ENCODE assay signal across 24 cellular contexts in the genomic region with DNA sequence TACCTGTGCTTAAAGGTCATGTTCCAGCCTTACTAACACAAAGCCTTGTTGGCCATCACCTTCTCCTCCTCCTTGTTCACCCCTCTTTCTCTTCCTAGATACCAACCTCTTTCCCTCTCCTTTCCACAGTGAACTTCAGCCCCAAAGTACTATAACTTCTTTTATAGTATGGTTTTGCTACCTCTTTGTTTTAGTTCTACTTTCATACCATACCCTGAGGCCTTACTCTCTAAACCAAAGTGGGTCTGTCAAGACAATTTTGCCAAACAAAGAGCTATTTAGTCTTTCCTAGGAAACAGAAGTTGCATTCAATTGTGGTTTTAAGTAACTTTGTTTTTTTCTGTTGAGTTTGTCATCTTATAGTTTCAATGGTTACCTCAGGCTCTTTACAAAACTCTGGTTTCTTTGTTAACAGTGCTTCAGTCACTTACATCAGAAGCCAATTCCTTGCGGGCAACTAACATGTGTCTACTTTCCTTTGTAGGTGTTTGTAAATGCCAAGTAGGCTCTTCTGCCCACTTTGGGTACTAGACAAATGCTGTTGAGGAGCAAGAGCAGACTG.
DNase-seq lines count a peak whose midpoint lies in the region; ATAC-seq, FAIRE-seq and TF ChIP-seq lines count a peak whose summit lies in the region.
"Had no signal": no experiment of that assay in that cellular context is flagged by ENCODE, and none has a peak within 500 bp of the region (broad histone marks: within the 10 kb centered on the region; RNA-seq: fewer than 3 reads in every experiment).

No MANE protein-coding gene starts in this region.

- peak overlapping the region; percentile 9 for H2AFZ ChIP-seq in smooth muscle cell (ENCODE audit: low read depth)

- H3K27ac ChIP-seq in SK-N-MC (0 out of 2 replicates have a peak overlapping the region, but pooled peaks have one; percentile 33), smooth muscle cell (ENCODE audit: low read depth) (peak overlapping the region; percentile 72)
- H3K27ac ChIP-seq: C4-2B, ovary, SJSA1 had no signal

- H3K4me3 ChIP-seq in SK-N-MC (no peak overlapping the region), smooth muscle cell (no peak overlapping the region)
- H3K4me3 ChIP-seq: ovary, SJSA1 had no signal

- peaks cover 6% of the 10 kb centered on the region for H3K4me1 ChIP-seq in smooth muscle cell (ENCODE audit: low read depth)

- peak; percentile 11 for FAIRE-seq in H54 (lab: Jason Lieb, UNC)
- FAIRE-seq: GM19239, RCC 7860 had no signal

- no peaks in the 10 kb centered on the region for H4K20me1 ChIP-seq in smooth muscle cell (ENCODE audit: low read depth)

- TF ChIP-seq CTCF in smooth muscle cell (IDR thresholded peaks at IDR 0.05; ENCODE audit: borderline replicate concordance, insufficient read depth, poor library complexity, severe bottlenecking) = no peak

- H3K9me3 ChIP-seq in SK-N-MC (ENCODE audit: low read depth, low read length) (no peaks in the 10 kb centered on the region), smooth muscle cell (replicated peaks; ENCODE audit: low read depth) (no peaks in the 10 kb centered on the region)
- H3K9me3 ChIP-seq: ovary, SJSA1 had no signal

- H3F3A ChIP-seq in smooth muscle cell (ENCODE audit: low read depth) = no peaks in the 10 kb centered on the region

- DNase-seq in H54 (ENCODE audit: insufficient read length, low spot score) (no peak), SK-N-MC (ENCODE audit: low read depth, low spot score) (no peak), foreskin melanocyte (peak; percentile 94), smooth muscle cell (lab: John Stamatoyannopoulos, UW; ENCODE audit: unreplicated experiment) (no peak), iPS-NIHi7 (ENCODE audit: extremely low spot score) (no peak), head of caudate nucleus (no peak)
- DNase-seq: activated naive CD4-positive, alpha-beta T cell treated with anti-CD3 and anti-CD28 coated beads, Interleukin-2, amount 50 U/mL, for 16 hours; cortex of kidney; IMR-90; left cardiac atrium; mesenchymal stem cell; naive B cell; NCI-H146; NCI-H2171 treated with DMSO at 0.1 percent for 48 hours; NCI-H524 treated with DMSO at 0.1 percent for 48 hours; ovary; right cardiac atrium; stimulated activated CD4-positive, alpha-beta T cell treated with anti-CD3 and anti-CD28 coated beads, Interleukin-4, amount 100 ng/mL, for 1 hour had no signal

- H3K36me3 ChIP-seq in SK-N-MC (ENCODE audit: insufficient read depth, low read length) = no peaks in the 10 kb centered on the region
- H3K36me3 ChIP-seq in smooth muscle cell (ENCODE audit: low read depth) = no peaks in the 10 kb centered on the region
- H3K36me3 ChIP-seq: ovary, SJSA1 had no signal

- TF ChIP-seq POLR2A in H54 (IDR thresholded peaks at IDR 0.05; ENCODE audit: low read depth, low read length) = no peak

- H3K4me2 ChIP-seq in smooth muscle cell = no peak overlapping the region

- 89% methylated on average over 1 of the region's 1 CpG for WGBS in smooth muscle cell (ENCODE audit: low lambda C conversion rate)

- H3K79me2 ChIP-seq in smooth muscle cell (ENCODE audit: low read depth) = no peaks in the 10 kb centered on the region

- no peaks in the 10 kb centered on the region for H3K27me3 ChIP-seq in smooth muscle cell (ENCODE audit: low read depth)
- H3K27me3 ChIP-seq: ovary, SJSA1 had no signal

- intact Hi-C loops in head of caudate nucleus (cut with DNase I) = no loop called here

- no peak for ATAC-seq in GM19455 (IDR thresholded peaks at IDR 0.05; ENCODE audit: unreplicated experiment)
- ATAC-seq: stimulated activated memory B cell treated with anti-CD40 and anti-IgM and Interleukin-4, amounts not matched to agents 10 μg/mL and 1 μg/mL and 100 μg/mL, for 72 hours had no signal

- H3K9ac ChIP-seq in SK-N-MC (ENCODE audit: insufficient read length) = no peak overlapping the region
- no peak overlapping the region for H3K9ac ChIP-seq in smooth muscle cell (ENCODE audit: low read depth)
